22 cellular contexts compared by ENCODE assay signal in genomic region chr5:88000877-88001276, GRCh38.
DNase-seq lines count a peak whose midpoint lies in the region; ATAC-seq and TF ChIP-seq lines count a peak whose summit lies in the region.
"Had no signal": no experiment of that assay in that cellular context is flagged by ENCODE, and none has a peak within 500 bp of the region (broad histone marks: within the 10 kb centered on the region; RNA-seq: fewer than 3 reads in every experiment).

No MANE protein-coding gene starts in this region.

- H3K9me3 Mint-ChIP-seq in progenitor cell of endocrine pancreas (ENCODE audit: low read depth): peaks cover 8% of the 10 kb centered on the region
- peaks cover 7% of the 10 kb centered on the region for H3K9me3 Mint-ChIP-seq in activated CD8-positive, alpha-beta T cell treated with anti-CD3 and anti-CD28 coated beads for 36 hours

- peak; percentile 7 for DNase-seq in Karpas-422
- no peak for DNase-seq in left lobe of liver (ENCODE audit: low spot score)
- DNase-seq in right lobe of liver: no peak
- no peak for DNase-seq in progenitor cell of endocrine pancreas (ENCODE audit: low spot score, unreplicated experiment)
- no peak for DNase-seq in WERI-Rb-1
- DNase-seq in activated CD8-positive, alpha-beta T cell treated with anti-CD3 and anti-CD28 coated beads for 36 hours: no peak
- DNase-seq: CD4-positive, CD25-positive, alpha-beta regulatory T cell; CD8-positive, alpha-beta T cell; DMS 273 treated with DMSO at 0.1 percent for 48 hours; DMS79; EL; GDM1; GM23248; H7; HCEC 1CT had no signal

- CTCF ChIA-PET in activated CD8-positive, alpha-beta T cell treated with anti-CD3 and anti-CD28 coated beads for 36 hours (lab: Charles Lee): no interaction called here

- H3K9me3 ChIP-seq in Karpas-422 (ENCODE audit: low read length) (no peaks in the 10 kb centered on the region), right lobe of liver (no peaks in the 10 kb centered on the region), WERI-Rb-1 (ENCODE audit: severe bottlenecking) (no peaks in the 10 kb centered on the region)
- H3K9me3 ChIP-seq: BLaER1 had no signal

- H3K27ac ChIP-seq in Karpas-422 (ENCODE audit: low read length): no peak overlapping the region
- H3K27ac ChIP-seq in right lobe of liver: peak overlapping the region in 1 of 3 donors; percentile 15
- H3K27ac ChIP-seq in WERI-Rb-1: no peak overlapping the region
- H3K27ac ChIP-seq: 22Rv1, BLaER1, C4-2B, GM23248 had no signal

- TF ChIP-seq POLR2A in right lobe of liver (IDR thresholded peaks at IDR 0.05): no peak

- H3K36me3 ChIP-seq in Karpas-422 (ENCODE audit: insufficient read depth, low read length) (no peaks in the 10 kb centered on the region), right lobe of liver (no peaks in the 10 kb centered on the region), WERI-Rb-1 (no peaks in the 10 kb centered on the region)
- H3K36me3 ChIP-seq: BLaER1 had no signal

- intact Hi-C loops in right lobe of liver (cut with DNase I): no loop called here
- intact Hi-C loops in activated CD8-positive, alpha-beta T cell treated with anti-CD3 and anti-CD28 coated beads for 36 hours (cut with micrococcal nuclease): no loop called here

- H3K4me2 ChIP-seq in Karpas-422 (ENCODE audit: low read depth, low read length, poor library complexity, severe bottlenecking): no peak overlapping the region
- H3K4me2 ChIP-seq: BLaER1 had no signal

- POLR2A ChIA-PET in activated CD8-positive, alpha-beta T cell treated with anti-CD3 and anti-CD28 coated beads for 36 hours (lab: Charles Lee): no interaction called here

- peak overlapping the region; percentile 58 for H3K27ac Mint-ChIP-seq in progenitor cell of endocrine pancreas
- no peak overlapping the region for H3K27ac Mint-ChIP-seq in activated CD8-positive, alpha-beta T cell treated with anti-CD3 and anti-CD28 coated beads for 36 hours
- H3K27ac Mint-ChIP-seq: B cell; CD8-positive, alpha-beta T cell had no signal

- H3K36me3 Mint-ChIP-seq in progenitor cell of endocrine pancreas (ENCODE audit: insufficient read depth): no peaks in the 10 kb centered on the region
- no peaks in the 10 kb centered on the region for H3K36me3 Mint-ChIP-seq in activated CD8-positive, alpha-beta T cell treated with anti-CD3 and anti-CD28 coated beads for 36 hours (ENCODE audit: low read depth)
- H3K36me3 Mint-ChIP-seq: CD4-positive, CD25-positive, alpha-beta regulatory T cell; CD8-positive, alpha-beta T cell had no signal

- H3K4me3 ChIP-seq in Karpas-422 (ENCODE audit: low read length): no peak overlapping the region
- no peak overlapping the region for H3K4me3 ChIP-seq in right lobe of liver
- no peak overlapping the region for H3K4me3 ChIP-seq in WERI-Rb-1 (ENCODE audit: low read depth, low read length)
- H3K4me3 ChIP-seq: BLaER1, GM12878, GM23248 had no signal

- WGBS in right lobe of liver (ENCODE audit: insufficient coverage, low coverage, low lambda C conversion rate, missing lambda C conversion rate): 15% methylated on average over 5 of the region's 5 CpGs

- no peaks in the 10 kb centered on the region for H3K79me2 ChIP-seq in Karpas-422 (ENCODE audit: low read length)

- H3K27me3 Mint-ChIP-seq in progenitor cell of endocrine pancreas: no peaks in the 10 kb centered on the region
- no peaks in the 10 kb centered on the region for H3K27me3 Mint-ChIP-seq in activated CD8-positive, alpha-beta T cell treated with anti-CD3 and anti-CD28 coated beads for 36 hours
- H3K27me3 Mint-ChIP-seq: B cell had no signal

- H3K27me3 ChIP-seq in Karpas-422 (ENCODE audit: low read length): no peaks in the 10 kb centered on the region
- H3K27me3 ChIP-seq in right lobe of liver: no peaks in the 10 kb centered on the region
- no peaks in the 10 kb centered on the region for H3K27me3 ChIP-seq in WERI-Rb-1 (ENCODE audit: insufficient read depth, low read depth, severe bottlenecking)
- H3K27me3 ChIP-seq: BLaER1 had no signal

- TF ChIP-seq CTCF in right lobe of liver (IDR thresholded peaks at IDR 0.05) (no peak), progenitor cell of endocrine pancreas (IDR thresholded peaks at IDR 0.05; ENCODE audit: unreplicated experiment) (no peak), WERI-Rb-1 (IDR thresholded peaks at IDR 0.05; ENCODE audit: low read depth, low read length) (no peak)
- no peak for TF ChIP-seq CTCF in activated CD8-positive, alpha-beta T cell treated with anti-CD3 and anti-CD28 coated beads for 36 hours (IDR thresholded peaks at IDR 0.05)

- H3K4me3 Mint-ChIP-seq in progenitor cell of endocrine pancreas (ENCODE audit: low read depth): no peak overlapping the region
- H3K4me3 Mint-ChIP-seq in activated CD8-positive, alpha-beta T cell treated with anti-CD3 and anti-CD28 coated beads for 36 hours: no peak overlapping the region
- H3K4me3 Mint-ChIP-seq: B cell; CD4-positive, CD25-positive, alpha-beta regulatory T cell; CD8-positive, alpha-beta T cell had no signal

- H3K4me1 ChIP-seq in Karpas-422 (ENCODE audit: low read length) (no peaks in the 10 kb centered on the region), right lobe of liver (peaks cover 0 to 3% (median 0%) of the 10 kb centered on the region in 4 donors)
- H3K4me1 ChIP-seq: BLaER1 had no signal

- no peaks in the 10 kb centered on the region for H4K20me1 ChIP-seq in Karpas-422 (ENCODE audit: insufficient read depth, low read depth, low read length)
- H4K20me1 ChIP-seq: BLaER1 had no signal

- no peak overlapping the region for H2AFZ ChIP-seq in Karpas-422 (ENCODE audit: low read length)
- H2AFZ ChIP-seq: GM23248 had no signal

- H3K9me2 ChIP-seq in Karpas-422 (replicated peaks; ENCODE audit: insufficient read depth, low read length): no peaks in the 10 kb centered on the region

- H3K9ac ChIP-seq in Karpas-422 (ENCODE audit: low read length): no peak overlapping the region
- H3K9ac ChIP-seq: BLaER1, GM23248 had no signal

- H3K4me1 Mint-ChIP-seq in progenitor cell of endocrine pancreas (ENCODE audit: low read depth): peaks cover 9% of the 10 kb centered on the region
- H3K4me1 Mint-ChIP-seq in activated CD8-positive, alpha-beta T cell treated with anti-CD3 and anti-CD28 coated beads for 36 hours (ENCODE audit: low read depth): no peaks in the 10 kb centered on the region
- H3K4me1 Mint-ChIP-seq: B cell; CD4-positive, CD25-positive, alpha-beta regulatory T cell had no signal

- peak; percentile 89 for ATAC-seq in left lobe of liver
- ATAC-seq in right lobe of liver: peak; percentile 66 to 97 (median 75)
- ATAC-seq in GM21723 (IDR thresholded peaks at IDR 0.05; ENCODE audit: unreplicated experiment): no peak
- ATAC-seq in GM18520 (IDR thresholded peaks at IDR 0.05; ENCODE audit: unreplicated experiment): no peak
- no peak for ATAC-seq in activated CD8-positive, alpha-beta T cell treated with anti-CD3 and anti-CD28 coated beads for 36 hours
- ATAC-seq: CD8-positive, alpha-beta T cell; GM12878 had no signal

Comparison
In these comparisons a context has a peak if more than half of its experiments do, and no peak if none do; other contexts are left out.
1. ATAC-seq: peak in left lobe of liver (single experiment) and right lobe of liver (4 of 4); none in GM21723 (single experiment), GM18520 (single experiment) and activated CD8-positive, alpha-beta T cell treated with anti-CD3 and anti-CD28 coated beads for 36 hours (single experiment).